ENCODE assay signal across 1 cellular context in the genomic region with DNA sequence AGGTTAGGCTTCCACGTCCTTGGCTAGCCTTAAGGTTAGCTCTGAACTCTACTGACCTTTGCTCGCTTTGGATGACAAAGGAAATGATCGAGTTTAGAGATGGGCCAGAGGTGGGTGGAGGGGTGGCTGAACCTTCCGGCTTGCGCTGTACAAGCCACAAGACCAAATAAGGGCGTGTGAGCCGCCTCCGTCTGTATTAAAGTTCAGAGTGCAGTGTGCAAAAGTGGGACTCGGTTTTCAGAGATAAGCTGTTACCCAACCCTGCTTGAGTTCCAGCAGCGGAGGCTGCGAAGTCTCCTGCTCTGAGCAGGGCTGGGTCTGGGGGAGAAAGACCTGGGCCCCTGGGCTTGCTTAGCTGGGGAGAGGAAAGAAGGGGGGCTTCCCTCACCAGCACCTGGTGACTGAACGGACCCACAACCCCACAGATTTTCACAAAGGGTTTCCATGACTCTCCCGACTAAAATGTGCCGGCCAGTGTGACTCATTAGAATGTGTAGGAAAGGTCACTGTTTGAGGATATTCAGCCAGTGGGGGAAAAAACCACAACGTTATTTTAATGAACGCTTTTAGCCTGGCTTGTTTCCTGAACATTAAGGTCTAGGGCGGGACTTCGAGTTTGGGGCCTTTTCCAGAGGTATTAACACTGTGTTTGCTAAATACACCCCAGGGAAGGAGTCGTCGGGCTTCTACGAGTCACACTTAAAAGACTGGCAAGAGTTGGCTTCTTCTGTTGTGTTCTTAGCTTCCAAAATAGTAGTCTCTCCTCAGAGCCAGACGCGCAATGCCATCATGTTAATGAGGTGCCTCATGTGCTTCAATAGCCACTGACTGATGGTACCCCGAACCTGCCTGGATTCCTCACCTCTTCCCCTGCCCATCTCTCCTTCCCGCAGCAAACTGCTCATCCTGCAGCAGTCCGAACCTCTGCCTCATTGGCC.
TF ChIP-seq lines count a peak whose summit lies in the region.

No MANE protein-coding gene starts in this region.

TF ChIP-seq in HepG2, 621 proteins besides CTCF, POLR2A, EP300 and RAD21 (continued from another document and continues in another):
- TF ChIP-seq NR0B2 (CRISPR knock-in tag; IDR thresholded peaks at IDR 0.05), result no peak
- peak; percentile 96 for TF ChIP-seq ETV5 (CRISPR knock-in tag; IDR thresholded peaks at IDR 0.05; ENCODE audit: borderline replicate concordance)
- TF ChIP-seq, protein P1, sequence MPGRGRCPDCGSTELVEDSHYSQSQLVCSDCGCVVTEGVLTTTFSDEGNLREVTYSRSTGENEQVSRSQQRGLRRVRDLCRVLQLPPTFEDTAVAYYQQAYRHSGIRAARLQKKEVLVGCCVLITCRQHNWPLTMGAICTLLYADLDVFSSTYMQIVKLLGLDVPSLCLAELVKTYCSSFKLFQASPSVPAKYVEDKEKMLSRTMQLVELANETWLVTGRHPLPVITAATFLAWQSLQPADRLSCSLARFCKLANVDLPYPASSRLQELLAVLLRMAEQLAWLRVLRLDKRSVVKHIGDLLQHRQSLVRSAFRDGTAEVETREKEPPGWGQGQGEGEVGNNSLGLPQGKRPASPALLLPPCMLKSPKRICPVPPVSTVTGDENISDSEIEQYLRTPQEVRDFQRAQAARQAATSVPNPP (CRISPR knock-in tag; IDR thresholded peaks at IDR 0.05), result no peak; the same call in 1 of the 2 replicates
- TF ChIP-seq PRPF4 (IDR thresholded peaks at IDR 0.05; ENCODE audit: low read depth, low read length, poor library complexity, severe bottlenecking), result peak; percentile 37
- 0 out of 2 replicates have a peak, but pooled peaks have one; percentile 50 for TF ChIP-seq ZNF678 (CRISPR knock-in tag; IDR thresholded peaks at IDR 0.05)
- peak; percentile 87 for TF ChIP-seq CEBPB (IDR thresholded peaks at IDR 0.05; ENCODE audit: borderline replicate concordance, low read depth, low read length)
- TF ChIP-seq DNMT1 (CRISPR knock-in tag; IDR thresholded peaks at IDR 0.05), result peak; percentile 67; the same call in 1 of the 2 replicates
- TF ChIP-seq, protein P2, sequence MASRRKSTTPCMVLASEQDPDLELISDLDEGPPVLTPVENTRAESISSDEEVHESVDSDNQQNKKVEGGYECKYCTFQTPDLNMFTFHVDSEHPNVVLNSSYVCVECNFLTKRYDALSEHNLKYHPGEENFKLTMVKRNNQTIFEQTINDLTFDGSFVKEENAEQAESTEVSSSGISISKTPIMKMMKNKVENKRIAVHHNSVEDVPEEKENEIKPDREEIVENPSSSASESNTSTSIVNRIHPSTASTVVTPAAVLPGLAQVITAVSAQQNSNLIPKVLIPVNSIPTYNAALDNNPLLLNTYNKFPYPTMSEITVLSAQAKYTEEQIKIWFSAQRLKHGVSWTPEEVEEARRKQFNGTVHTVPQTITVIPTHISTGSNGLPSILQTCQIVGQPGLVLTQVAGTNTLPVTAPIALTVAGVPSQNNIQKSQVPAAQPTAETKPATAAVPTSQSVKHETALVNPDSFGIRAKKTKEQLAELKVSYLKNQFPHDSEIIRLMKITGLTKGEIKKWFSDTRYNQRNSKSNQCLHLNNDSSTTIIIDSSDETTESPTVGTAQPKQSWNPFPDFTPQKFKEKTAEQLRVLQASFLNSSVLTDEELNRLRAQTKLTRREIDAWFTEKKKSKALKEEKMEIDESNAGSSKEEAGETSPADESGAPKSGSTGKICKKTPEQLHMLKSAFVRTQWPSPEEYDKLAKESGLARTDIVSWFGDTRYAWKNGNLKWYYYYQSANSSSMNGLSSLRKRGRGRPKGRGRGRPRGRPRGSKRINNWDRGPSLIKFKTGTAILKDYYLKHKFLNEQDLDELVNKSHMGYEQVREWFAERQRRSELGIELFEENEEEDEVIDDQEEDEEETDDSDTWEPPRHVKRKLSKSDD (CRISPR knock-in tag; IDR thresholded peaks at IDR 0.05; ENCODE audit: low read depth), result peak; percentile 81; the same call in 1 of the 2 replicates
- TF ChIP-seq ZNF331 (CRISPR knock-in tag; IDR thresholded peaks at IDR 0.05), result peak; percentile 74
- TF ChIP-seq U2AF2 (IDR thresholded peaks at IDR 0.05; ENCODE audit: low read depth, low read length), result no peak
- TF ChIP-seq, protein P3, sequence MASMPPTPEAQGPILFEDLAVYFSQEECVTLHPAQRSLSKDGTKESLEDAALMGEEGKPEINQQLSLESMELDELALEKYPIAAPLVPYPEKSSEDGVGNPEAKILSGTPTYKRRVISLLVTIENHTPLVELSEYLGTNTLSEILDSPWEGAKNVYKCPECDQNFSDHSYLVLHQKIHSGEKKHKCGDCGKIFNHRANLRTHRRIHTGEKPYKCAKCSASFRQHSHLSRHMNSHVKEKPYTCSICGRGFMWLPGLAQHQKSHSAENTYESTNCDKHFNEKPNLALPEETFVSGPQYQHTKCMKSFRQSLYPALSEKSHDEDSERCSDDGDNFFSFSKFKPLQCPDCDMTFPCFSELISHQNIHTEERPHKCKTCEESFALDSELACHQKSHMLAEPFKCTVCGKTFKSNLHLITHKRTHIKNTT (CRISPR knock-in tag; IDR thresholded peaks at IDR 0.05), result no peak
- TF ChIP-seq MEF2D (CRISPR knock-in tag; IDR thresholded peaks at IDR 0.05), result peak; percentile 95
- TF ChIP-seq, protein P4, sequence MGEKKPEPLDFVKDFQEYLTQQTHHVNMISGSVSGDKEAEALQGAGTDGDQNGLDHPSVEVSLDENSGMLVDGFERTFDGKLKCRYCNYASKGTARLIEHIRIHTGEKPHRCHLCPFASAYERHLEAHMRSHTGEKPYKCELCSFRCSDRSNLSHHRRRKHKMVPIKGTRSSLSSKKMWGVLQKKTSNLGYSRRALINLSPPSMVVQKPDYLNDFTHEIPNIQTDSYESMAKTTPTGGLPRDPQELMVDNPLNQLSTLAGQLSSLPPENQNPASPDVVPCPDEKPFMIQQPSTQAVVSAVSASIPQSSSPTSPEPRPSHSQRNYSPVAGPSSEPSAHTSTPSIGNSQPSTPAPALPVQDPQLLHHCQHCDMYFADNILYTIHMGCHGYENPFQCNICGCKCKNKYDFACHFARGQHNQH (CRISPR knock-in tag; IDR thresholded peaks at IDR 0.05), result peak; percentile 89
- peak; percentile 71 for TF ChIP-seq ZFP36 (IDR thresholded peaks at IDR 0.05; ENCODE audit: borderline replicate concordance, low read depth, low read length, partially characterized antibody)
- TF ChIP-seq ONECUT2 (CRISPR knock-in tag; IDR thresholded peaks at IDR 0.05), result 0 out of 2 replicates have a peak, but pooled peaks have one; percentile 36
- no peak for TF ChIP-seq TBP (CRISPR knock-in tag; IDR thresholded peaks at IDR 0.05)
- TF ChIP-seq, protein P5, sequence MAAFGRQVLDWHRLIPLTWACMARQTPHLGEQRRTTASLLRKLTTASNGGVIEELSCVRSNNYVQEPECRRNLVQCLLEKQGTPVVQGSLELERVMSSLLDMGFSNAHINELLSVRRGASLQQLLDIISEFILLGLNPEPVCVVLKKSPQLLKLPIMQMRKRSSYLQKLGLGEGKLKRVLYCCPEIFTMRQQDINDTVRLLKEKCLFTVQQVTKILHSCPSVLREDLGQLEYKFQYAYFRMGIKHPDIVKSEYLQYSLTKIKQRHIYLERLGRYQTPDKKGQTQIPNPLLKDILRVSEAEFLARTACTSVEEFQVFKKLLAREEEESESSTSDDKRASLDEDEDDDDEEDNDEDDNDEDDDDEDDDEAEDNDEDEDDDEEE (CRISPR knock-in tag; IDR thresholded peaks at IDR 0.05), result peak; percentile 40; the same call in 1 of the 2 replicates
- peak; percentile 98 for TF ChIP-seq PHF21A (CRISPR knock-in tag; IDR thresholded peaks at IDR 0.05)
- TF ChIP-seq SP5 (CRISPR knock-in tag; IDR thresholded peaks at IDR 0.05; ENCODE audit: borderline replicate concordance, low read depth), result peak; percentile 75
- TF ChIP-seq POLR2G (IDR thresholded peaks at IDR 0.05; ENCODE audit: low read depth, low read length), result peak; percentile 94
- peak; percentile 68 for TF ChIP-seq GABPB1 (CRISPR knock-in tag; IDR thresholded peaks at IDR 0.05)
- peak; percentile 92; the same call in 1 of the 2 replicates for TF ChIP-seq ZNF746 (CRISPR knock-in tag; IDR thresholded peaks at IDR 0.05)
- TF ChIP-seq ZNF234 (CRISPR knock-in tag; conservative IDR thresholded peaks at IDR 0.05), result 0 out of 2 replicates have a peak, but pooled peaks have one; percentile 38
- TF ChIP-seq CCDC6 (CRISPR knock-in tag; IDR thresholded peaks at IDR 0.05), result peak; percentile 71; the same call in 1 of the 2 replicates
- TF ChIP-seq, protein P6, sequence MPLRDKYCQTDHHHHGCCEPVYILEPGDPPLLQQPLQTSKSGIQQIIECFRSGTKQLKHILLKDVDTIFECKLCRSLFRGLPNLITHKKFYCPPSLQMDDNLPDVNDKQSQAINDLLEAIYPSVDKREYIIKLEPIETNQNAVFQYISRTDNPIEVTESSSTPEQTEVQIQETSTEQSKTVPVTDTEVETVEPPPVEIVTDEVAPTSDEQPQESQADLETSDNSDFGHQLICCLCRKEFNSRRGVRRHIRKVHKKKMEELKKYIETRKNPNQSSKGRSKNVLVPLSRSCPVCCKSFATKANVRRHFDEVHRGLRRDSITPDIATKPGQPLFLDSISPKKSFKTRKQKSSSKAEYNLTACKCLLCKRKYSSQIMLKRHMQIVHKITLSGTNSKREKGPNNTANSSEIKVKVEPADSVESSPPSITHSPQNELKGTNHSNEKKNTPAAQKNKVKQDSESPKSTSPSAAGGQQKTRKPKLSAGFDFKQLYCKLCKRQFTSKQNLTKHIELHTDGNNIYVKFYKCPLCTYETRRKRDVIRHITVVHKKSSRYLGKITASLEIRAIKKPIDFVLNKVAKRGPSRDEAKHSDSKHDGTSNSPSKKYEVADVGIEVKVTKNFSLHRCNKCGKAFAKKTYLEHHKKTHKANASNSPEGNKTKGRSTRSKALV (CRISPR knock-in tag; IDR thresholded peaks at IDR 0.05), result no peak
- TF ChIP-seq ZBTB46 (CRISPR knock-in tag; IDR thresholded peaks at IDR 0.05; ENCODE audit: borderline replicate concordance), result 0 out of 2 replicates have a peak, but pooled peaks have one; percentile 62
- TF ChIP-seq NR2C2 (CRISPR knock-in tag; IDR thresholded peaks at IDR 0.05; ENCODE audit: borderline replicate concordance), result peak; percentile 91
- TF ChIP-seq SMC3 (IDR thresholded peaks at IDR 0.05; ENCODE audit: low read length), result peak; percentile 89; the same call in 1 of the 2 replicates
- TF ChIP-seq TCF12 (IDR thresholded peaks at IDR 0.05), result no peak
- TF ChIP-seq TCF12 (CRISPR knock-in tag; IDR thresholded peaks at IDR 0.05), result peak; percentile 62; the same call in 1 of the 2 replicates
- no peak for TF ChIP-seq ZNF841 (CRISPR knock-in tag; IDR thresholded peaks at IDR 0.05; ENCODE audit: borderline replicate concordance)
- no peak for TF ChIP-seq U2AF1 (optimal IDR thresholded peaks at IDR 0.05; ENCODE audit: low read depth, low read length)
- TF ChIP-seq NFIC (IDR thresholded peaks at IDR 0.05; ENCODE audit: low read length), result peak; percentile 76; the same call in 1 of the 2 replicates
- TF ChIP-seq, protein P7, sequence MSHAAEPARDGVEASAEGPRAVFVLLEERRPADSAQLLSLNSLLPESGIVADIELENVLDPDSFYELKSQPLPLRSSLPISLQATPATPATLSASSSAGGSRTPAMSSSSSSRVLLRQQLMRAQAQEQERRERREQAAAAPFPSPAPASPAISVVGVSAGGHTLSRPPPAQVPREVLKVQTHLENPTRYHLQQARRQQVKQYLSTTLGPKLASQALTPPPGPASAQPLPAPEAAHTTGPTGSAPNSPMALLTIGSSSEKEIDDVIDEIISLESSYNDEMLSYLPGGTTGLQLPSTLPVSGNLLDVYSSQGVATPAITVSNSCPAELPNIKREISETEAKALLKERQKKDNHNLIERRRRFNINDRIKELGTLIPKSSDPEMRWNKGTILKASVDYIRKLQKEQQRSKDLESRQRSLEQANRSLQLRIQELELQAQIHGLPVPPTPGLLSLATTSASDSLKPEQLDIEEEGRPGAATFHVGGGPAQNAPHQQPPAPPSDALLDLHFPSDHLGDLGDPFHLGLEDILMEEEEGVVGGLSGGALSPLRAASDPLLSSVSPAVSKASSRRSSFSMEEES (CRISPR knock-in tag; IDR thresholded peaks at IDR 0.05), result peak; percentile 58
- TF ChIP-seq ELF1 (CRISPR knock-in tag; IDR thresholded peaks at IDR 0.05), result peak; percentile 60
- peak; percentile 63; the same call in 1 of the 2 replicates for TF ChIP-seq ARID4A (CRISPR knock-in tag; IDR thresholded peaks at IDR 0.05; ENCODE audit: borderline replicate concordance)
- peak; percentile 88; the same call in 1 of the 2 replicates for TF ChIP-seq MED13 (CRISPR knock-in tag; IDR thresholded peaks at IDR 0.05)
- peak; percentile 90 for TF ChIP-seq ZMYM3 (CRISPR knock-in tag; IDR thresholded peaks at IDR 0.05)
